Comparison of ENCODE assay signal across 9 cellular contexts in the genomic region with DNA sequence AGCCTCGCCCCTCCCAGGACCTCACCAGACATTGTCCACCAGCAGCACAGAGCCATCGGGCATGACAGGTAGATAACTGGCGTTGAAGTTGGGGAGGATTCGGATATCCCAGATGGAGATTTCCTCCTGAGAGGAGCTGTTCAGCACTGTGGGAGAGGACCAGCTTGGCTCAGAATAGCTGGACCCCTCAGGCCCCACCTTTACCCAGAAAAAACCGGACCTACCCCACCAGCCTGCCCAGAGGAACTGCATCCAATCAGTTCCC. TPM values are rescaled to one million over a fixed set of nuclear protein-coding genes. Genes with fewer than 3 reads are reported as not detected.
DNase-seq lines count a peak whose midpoint lies in the region; ATAC-seq, FAIRE-seq and TF ChIP-seq lines count a peak whose summit lies in the region.
"Had no signal": no experiment of that assay in that cellular context is flagged by ENCODE, and none has a peak within 500 bp of the region (broad histone marks: within the 10 kb centered on the region; RNA-seq: fewer than 3 reads in every experiment).

No MANE protein-coding gene starts in this region.

- BruUV-seq in A673 (replicated peaks; lab: Mats Ljungman, UMichigan) (no TSS peak), GM12878 (replicated peaks; lab: Mats Ljungman, UMichigan) (no TSS peak)

- H3K27me3 ChIP-seq in A673 (replicated peaks; ENCODE audit: insufficient read depth, low read depth, low read length, poor library complexity) (no peaks in the 10 kb centered on the region), GM12878 (replicated peaks in 1 of 2; ENCODE audit: control insufficient read depth in 2 of 2, insufficient read depth in 2 of 2, low read length in 1 of 2) (no peaks in the 10 kb centered on the region)

- TF ChIP-seq CTCF in A673 (conservative IDR thresholded peaks at IDR 0.05; ENCODE audit: low read depth, low read length) (no peak), HFFc6 (IDR thresholded peaks at IDR 0.05) (no peak), GM12878 (IDR thresholded peaks at IDR 0.05 in 2 of 3, conservative IDR thresholded peaks at IDR 0.05 in 1 of 3; ENCODE audit: control insufficient read depth in 2 of 3, extremely low read depth in 1 of 3, insufficient read depth in 1 of 3, low read depth in 3 of 3, low read length in 3 of 3) (no peak), mesothelial cell of epicardium (IDR thresholded peaks at IDR 0.05; ENCODE audit: unreplicated experiment) (no peak)

- peak overlapping the region; percentile 95 for H3K4me2 ChIP-seq in GM12878 (ENCODE audit: control insufficient read depth, insufficient read depth)

- peaks cover 16% of the 10 kb centered on the region for H3K79me2 ChIP-seq in GM12878 (ENCODE audit: control insufficient read depth, insufficient read depth, low read length)

- no peak for FAIRE-seq in GM12878 (lab: Jason Lieb, UNC)

- ATAC-seq in GM12878 = no peak

- TF ChIP-seq POLR2A in GM12878 (IDR thresholded peaks at IDR 0.05; ENCODE audit: low read depth, low read length) = no peak

- H3K27ac ChIP-seq in A673 (ENCODE audit: low read depth, low read length, poor library complexity, severe bottlenecking) = no peak overlapping the region
- H3K27ac ChIP-seq in GM12878 (ENCODE audit: control insufficient read depth, insufficient read depth) = no peak overlapping the region

- no peaks in the 10 kb centered on the region for H4K20me1 ChIP-seq in GM12878 (ENCODE audit: control insufficient read depth, insufficient read depth)

- TF ChIP-seq EP300 in GM12878 (IDR thresholded peaks at IDR 0.05; ENCODE audit: borderline replicate concordance in 1 of 2, control insufficient read depth in 1 of 2, low read depth in 2 of 2, low read length in 2 of 2) = no peak

- no peak overlapping the region for H2AFZ ChIP-seq in GM12878 (ENCODE audit: control insufficient read depth, low read depth, low read length)

- RAD21 ChIA-PET in GM12878 (lab: Charles Lee; ENCODE audit: unreplicated experiment) = interaction anchor here (0.7 to 1.4 kb wide), 5 partner anchors 8 to 251 kb away, joined by 3 to 8 read pairs (median 4); partner anchors contain the start of genes GAL3ST4 and LAMTOR4

- POLR2A ChIA-PET in A673 (lab: Charles Lee; ENCODE audit: low non-redundant PET) (no interaction called here), GM12878 (lab: Charles Lee) (interaction anchor here (0.8 to 3.7 kb wide), 6 partner anchors 9 to 538 kb away, joined by 3 to 28 read pairs (median 4); partner anchors contain the start of genes AP4M1, GAL3ST4, LAMTOR4 and MCM7), HEK293T (lab: Yijun Ruan, JAX) (interaction anchor here (0.9 to 2.1 kb wide), 4 partner anchors 9 to 20 kb away, joined by 3 to 20 read pairs (median 4); partner anchors contain the start of genes GPC2 and LAMTOR4)

- H3K4me3 Mint-ChIP-seq in HFFc6 (peak overlapping the region; percentile 90), mesothelial cell of epicardium (peak overlapping the region; percentile 68)

- in situ Hi-C loops in GM12878 (cut with MboI) = no loop called here

- DNase-seq in A673 (ENCODE audit: low spot score) = no peak
- no peak for DNase-seq in HFFc6
- DNase-seq in GM12878 (ENCODE audit: low read depth, low spot score) = no peak
- no peak for DNase-seq in mesothelial cell of epicardium (ENCODE audit: low spot score in 2 of 2, unreplicated experiment in 2 of 2)
- DNase-seq in islet precursor cell = no peak
- no peak for DNase-seq in C1 segment of cervical spinal cord (lab: John Stamatoyannopoulos, UW)
- DNase-seq in NCI-H526 (lab: John Stamatoyannopoulos, UW) = no peak
- DNase-seq in HEK293T (ENCODE audit: extremely low spot score) = no peak

- H3K27ac Mint-ChIP-seq in HFFc6 = peak overlapping the region; percentile 38; the same call in 1 of the 2 replicates
- peak overlapping the region; percentile 53 for H3K27ac Mint-ChIP-seq in mesothelial cell of epicardium

- peaks cover 20% of the 10 kb centered on the region for H3K4me1 ChIP-seq in A673 (ENCODE audit: insufficient read depth, low read length, poor library complexity, severe bottlenecking)
- H3K4me1 ChIP-seq in GM12878 (ENCODE audit: control insufficient read depth, insufficient read depth, low read length) = peaks cover 13% of the 10 kb centered on the region; the same call in 1 of the 2 replicates

- H3K9ac ChIP-seq in GM12878 (ENCODE audit: control insufficient read depth, insufficient read depth, low read length) = peak overlapping the region; percentile 80; the same call in 1 of the 2 replicates

- SMC1A ChIA-PET in GM12878 (lab: Charles Lee; ENCODE audit: uncharacterized antibody, unreplicated experiment) = interaction anchor here (1.0 to 1.3 kb wide), 4 partner anchors 28 to 53 kb away, joined by 3 to 4 read pairs (median 3); no protein-coding TSS in a partner anchor

- H3K36me3 ChIP-seq in A673 (ENCODE audit: insufficient read depth, low read length, poor library complexity, severe bottlenecking) (peaks cover 25% of the 10 kb centered on the region), GM12878 (ENCODE audit: control insufficient read depth in 2 of 2, insufficient read depth in 2 of 2, low read length in 1 of 2) (peaks cover 0 to 15% of the 10 kb centered on the region in 2 experiments)

- peaks cover 1% of the 10 kb centered on the region; the same call in 1 of the 2 replicates for H3K27me3 Mint-ChIP-seq in HFFc6 (ENCODE audit: insufficient read depth)
- no peaks in the 10 kb centered on the region for H3K27me3 Mint-ChIP-seq in mesothelial cell of epicardium (ENCODE audit: low read depth)

- H3K4me3 ChIP-seq in A673 (ENCODE audit: low read depth, low read length, poor library complexity, severe bottlenecking) (peak overlapping the region; percentile 89), GM12878 (peak overlapping the region; percentile 89; the same call in 1 of the 2 replicates)
- H3K4me3 ChIP-seq: lung had no signal

- peaks cover 39% of the 10 kb centered on the region for H3K4me1 Mint-ChIP-seq in HFFc6 (ENCODE audit: low read depth)
- H3K4me1 Mint-ChIP-seq in mesothelial cell of epicardium = peaks cover 10% of the 10 kb centered on the region

- intact Hi-C loops in A673 (cut with micrococcal nuclease; ENCODE audit: unreplicated experiment) (no loop called here), GM12878 (cut with micrococcal nuclease; ENCODE audit: unreplicated experiment) (no loop called here)

- no peak for TF ChIP-seq RAD21 in GM12878 (IDR thresholded peaks at IDR 0.05; ENCODE audit: insufficient read depth, low read depth, low read length)

- H3K36me3 Mint-ChIP-seq in HFFc6 (ENCODE audit: low read depth) = peaks cover 23% of the 10 kb centered on the region
- H3K36me3 Mint-ChIP-seq in mesothelial cell of epicardium = peaks cover 5% of the 10 kb centered on the region

- H3K9me3 ChIP-seq in A673 (ENCODE audit: low read depth, low read length, poor library complexity, severe bottlenecking) (no peaks in the 10 kb centered on the region), GM12878 (replicated peaks; ENCODE audit: control insufficient read depth, insufficient read depth, low read length) (no peaks in the 10 kb centered on the region)

- WGBS in GM12878 (ENCODE audit: insufficient coverage, insufficient replicate concordance, low lambda C conversion rate, missing lambda C conversion rate) = 78% methylated on average over 5 of the region's 5 CpGs

- H3K9me3 Mint-ChIP-seq in HFFc6 = no peaks in the 10 kb centered on the region
- no peaks in the 10 kb centered on the region for H3K9me3 Mint-ChIP-seq in mesothelial cell of epicardium

- CTCF ChIA-PET in A673 (lab: Charles Lee) = no interaction called here
- CTCF ChIA-PET in GM12878 (lab: Yijun Ruan, JAX) = interaction anchor here (1.0 to 2.7 kb wide), 10 partner anchors 8 to 73 kb away, joined by 3 to 9 read pairs (median 5); partner anchors contain the start of genes GAL3ST4 and LAMTOR4
- CTCF ChIA-PET in HEK293T (lab: Yijun Ruan, JAX) = no interaction called here

RNA-seq across cellular contexts. Expression of gene TRAPPC14, which starts 1.5 kb away (rescaled TPM):
- total RNA-seq in A673 (2021) = 22.6 and 25.7 TPM in 2 replicates
- 10 to 100 TPM; 19.1 to 23.4 (median 21.7) TPM for total RNA-seq in HFFc6 (2021; fragmentation: NEBNext Ultra II Directional; extraction: Animal tissue kit (Norgen Biotek cat#: 25700))
- 15.4 and 27.3 TPM in 2 replicates for total RNA-seq in GM12878 (2013; cell fraction: nucleolus; rRNA removed)
- total RNA-seq in GM12878 (2014; rRNA removed) = 17.3 and 18.2 TPM in 2 replicates
- 7.5 and 7.6 TPM in 2 replicates for total RNA-seq in GM12878 (2014; rRNA removed; fragmentation: Illumina TruSeq; extraction: Trizol)
- 22.3 and 24.7 TPM in 2 replicates for total RNA-seq in GM12878 (2021)
- 10.8 TPM for polyA plus RNA-seq in GM12878 (2011; ENCODE audit: low read depth)
- polyA plus RNA-seq in GM12878 (2011; rRNA removed) = 1.8 and 4.2 TPM in 2 replicates
- polyA plus RNA-seq in GM12878 (2011; cell fraction: cytosol; rRNA removed) = 5.4 and 6.4 TPM in 2 replicates
- polyA plus RNA-seq in GM12878 (2011; cell fraction: nucleus; rRNA removed) = 52.5 and 85.1 TPM in 2 replicates
- polyA plus RNA-seq in GM12878 (2012) = 10.9 and 15.1 TPM in 2 replicates
- polyA plus RNA-seq in GM12878 (2014; fragmentation: Illumina TruSeq; extraction: Trizol) = 7.5 and 10.8 TPM in 2 replicates
- polyA plus RNA-seq in GM12878 (2014; fragmentation: Nextera tagmentation; extraction: Ambion mirVana) = 1 to 10 TPM in 1 of 2 experiments, under 1 TPM in 1; 0.21 to 1.3 TPM
- polyA plus RNA-seq in GM12878 (2014; rRNA removed) = 17.3 and 22.3 TPM in 2 replicates
- 1 to 10 TPM; 7.3 TPM for polyA plus RNA-seq in GM12878 (2016; fragmentation: Nextera tagmentation; extraction: Ambion mirVana)
- 2.6 and 8.6 TPM in 2 replicates for polyA minus RNA-seq in GM12878 (2011; rRNA and poly(A)+ RNA removed)
- polyA minus RNA-seq in GM12878 (2011; cell fraction: cytosol; rRNA and poly(A)+ RNA removed) = 1.7 and 3.1 TPM in 2 replicates
- 15.1 and 23.3 TPM in 2 replicates for polyA minus RNA-seq in GM12878 (2011; cell fraction: nucleus; rRNA and poly(A)+ RNA removed)
- 22.0 to 23.6 TPM (median 23.3 TPM) in 3 replicates for total RNA-seq in mesothelial cell of epicardium

RNA-seq across cellular contexts. Expression of gene LAMTOR4, which starts 8.3 kb away (rescaled TPM):
- total RNA-seq in A673 (2021) = 84.5 and 90.4 TPM in 2 replicates
- 100 to 1,000 TPM in 5 of 6 experiments, 10 to 100 TPM in 1; 99.5 to 137 (median 110) TPM for total RNA-seq in HFFc6 (2021; fragmentation: NEBNext Ultra II Directional; extraction: Animal tissue kit (Norgen Biotek cat#: 25700))
- total RNA-seq in GM12878 (2013; cell fraction: nucleolus; rRNA removed) = 27.5 and 33.2 TPM in 2 replicates
- 184 and 186 TPM in 2 replicates for total RNA-seq in GM12878 (2014; rRNA removed)
- total RNA-seq in GM12878 (2014; rRNA removed; fragmentation: Illumina TruSeq; extraction: Trizol) = 106 and 111 TPM in 2 replicates
- 165 and 171 TPM in 2 replicates for total RNA-seq in GM12878 (2021)
- 187 TPM for polyA plus RNA-seq in GM12878 (2011; ENCODE audit: low read depth)
- polyA plus RNA-seq in GM12878 (2011; rRNA removed) = 104 and 204 TPM in 2 replicates
- 525 and 552 TPM in 2 replicates for polyA plus RNA-seq in GM12878 (2011; cell fraction: cytosol; rRNA removed)
- polyA plus RNA-seq in GM12878 (2011; cell fraction: nucleus; rRNA removed) = 272 and 278 TPM in 2 replicates
- 162 and 169 TPM in 2 replicates for polyA plus RNA-seq in GM12878 (2012)
- 24.1 and 73.4 TPM in 2 replicates for polyA plus RNA-seq in GM12878 (2014; fragmentation: Illumina TruSeq; extraction: Trizol)
- polyA plus RNA-seq in GM12878 (2014; fragmentation: Nextera tagmentation; extraction: Ambion mirVana) = 100 to 1,000 TPM; 188 to 262 TPM
- 211 and 230 TPM in 2 replicates for polyA plus RNA-seq in GM12878 (2014; rRNA removed)
- polyA plus RNA-seq in GM12878 (2016; fragmentation: Nextera tagmentation; extraction: Ambion mirVana) = 100 to 1,000 TPM; 279 to 297 TPM
- 43.2 and 77.1 TPM in 2 replicates for polyA minus RNA-seq in GM12878 (2011; rRNA and poly(A)+ RNA removed)
- 26.6 and 26.8 TPM in 2 replicates for polyA minus RNA-seq in GM12878 (2011; cell fraction: cytosol; rRNA and poly(A)+ RNA removed)
- 18.1 and 32.1 TPM in 2 replicates for polyA minus RNA-seq in GM12878 (2011; cell fraction: nucleus; rRNA and poly(A)+ RNA removed)
- total RNA-seq in mesothelial cell of epicardium = 97.2 to 109 TPM (median 105 TPM) in 3 replicates

RNA-seq across cellular contexts. Expression of gene GAL3ST4, which starts 11.4 kb away (rescaled TPM):
- total RNA-seq in A673 (2021) (3.2 and 3.5 TPM in 2 replicates), GM12878 (2014; rRNA removed) (0.98 and 1.1 TPM in 2 replicates), GM12878 (2014; rRNA removed; fragmentation: Illumina TruSeq; extraction: Trizol) (0.83 and 1.1 TPM in 2 replicates), GM12878 (2021) (1.3 and 2.0 TPM in 2 replicates), mesothelial cell of epicardium (9.4 to 10.1 TPM (median 9.4 TPM) in 3 replicates)
- 1 to 10 TPM; 5.1 to 8.6 (median 7.1) TPM for total RNA-seq in HFFc6 (2021; fragmentation: NEBNext Ultra II Directional; extraction: Animal tissue kit (Norgen Biotek cat#: 25700))
- total RNA-seq in GM12878 (2013; cell fraction: nucleolus; rRNA removed) = 1.4 and 2.9 TPM in 2 replicates
- 1.2 TPM for polyA plus RNA-seq in GM12878 (2011; ENCODE audit: low read depth)
- polyA plus RNA-seq in GM12878 (2011; rRNA removed) (0.66 and 1.2 TPM in 2 replicates), GM12878 (2014; fragmentation: Illumina TruSeq; extraction: Trizol) (1.6 and 2.3 TPM in 2 replicates), GM12878 (2014; fragmentation: Nextera tagmentation; extraction: Ambion mirVana) (under 1 TPM; 0.29 to 0.55 TPM), GM12878 (2014; rRNA removed) (2.8 TPM in 2 replicates), GM12878 (2016; fragmentation: Nextera tagmentation; extraction: Ambion mirVana) (1 to 10 TPM; 4.9 to 6.1 TPM)
- 1.6 and 2.1 TPM in 2 replicates for polyA plus RNA-seq in GM12878 (2011; cell fraction: cytosol; rRNA removed)
- 2.6 and 2.7 TPM in 2 replicates for polyA plus RNA-seq in GM12878 (2011; cell fraction: nucleus; rRNA removed)
- 2.2 and 2.5 TPM in 2 replicates for polyA plus RNA-seq in GM12878 (2012)
- 0.88 and 1.3 TPM in 2 replicates for polyA minus RNA-seq in GM12878 (2011; rRNA and poly(A)+ RNA removed)
- 0.73 and 1.5 TPM in 2 replicates for polyA minus RNA-seq in GM12878 (2011; cell fraction: cytosol; rRNA and poly(A)+ RNA removed)
- polyA minus RNA-seq in GM12878 (2011; cell fraction: nucleus; rRNA and poly(A)+ RNA removed) = 0.36 and 0.67 TPM in 2 replicates

RNA-seq across cellular contexts. Expression of gene GPC2, which starts 20.2 kb away (rescaled TPM):
- total RNA-seq in A673 (2021) (23.3 and 28.4 TPM in 2 replicates), GM12878 (2014; rRNA removed) (3.0 and 3.9 TPM in 2 replicates), GM12878 (2014; rRNA removed; fragmentation: Illumina TruSeq; extraction: Trizol) (0.85 and 0.92 TPM in 2 replicates), GM12878 (2021) (3.9 and 5.1 TPM in 2 replicates), mesothelial cell of epicardium (49.8 to 50.6 TPM (median 50.0 TPM) in 3 replicates)
- total RNA-seq in HFFc6 (2021; fragmentation: NEBNext Ultra II Directional; extraction: Animal tissue kit (Norgen Biotek cat#: 25700)) = 1 to 10 TPM in 3 of 6 experiments, under 1 TPM in 3; 0.57 to 1.4 (median 0.86) TPM
- 4.9 and 6.6 TPM in 2 replicates for total RNA-seq in GM12878 (2013; cell fraction: nucleolus; rRNA removed)
- polyA plus RNA-seq in GM12878 (2011; ENCODE audit: low read depth) = 1.6 TPM
- polyA plus RNA-seq in GM12878 (2011; rRNA removed) (0.45 and 0.65 TPM in 2 replicates), GM12878 (2014; fragmentation: Illumina TruSeq; extraction: Trizol) (0.24 and 0.98 TPM in 2 replicates), GM12878 (2014; fragmentation: Nextera tagmentation; extraction: Ambion mirVana) (under 1 TPM; 0.19 to 0.24 TPM), GM12878 (2014; rRNA removed) (4.3 and 6.3 TPM in 2 replicates), GM12878 (2016; fragmentation: Nextera tagmentation; extraction: Ambion mirVana) (under 1 TPM; 0.48 to 0.68 TPM)
- polyA plus RNA-seq in GM12878 (2011; cell fraction: cytosol; rRNA removed) = 1.0 and 1.7 TPM in 2 replicates
- polyA plus RNA-seq in GM12878 (2011; cell fraction: nucleus; rRNA removed) = 4.8 and 5.6 TPM in 2 replicates
- polyA plus RNA-seq in GM12878 (2012) = 1.3 and 1.4 TPM in 2 replicates
- polyA minus RNA-seq in GM12878 (2011; rRNA and poly(A)+ RNA removed) = 0.22 and 1.0 TPM in 2 replicates
- polyA minus RNA-seq in GM12878 (2011; cell fraction: cytosol; rRNA and poly(A)+ RNA removed) = 0.83 and 1.7 TPM in 2 replicates
- polyA minus RNA-seq in GM12878 (2011; cell fraction: nucleus; rRNA and poly(A)+ RNA removed) = 2.4 and 3.5 TPM in 2 replicates

RNA-seq across cellular contexts. Expression of gene STAG3, which starts 20.7 kb away (rescaled TPM):
- 1.2 and 2.4 TPM in 2 replicates for total RNA-seq in A673 (2021)
- under 1 TPM; 0.24 to 0.91 (median 0.43) TPM for total RNA-seq in HFFc6 (2021; fragmentation: NEBNext Ultra II Directional; extraction: Animal tissue kit (Norgen Biotek cat#: 25700))
- total RNA-seq in GM12878 (2013; cell fraction: nucleolus; rRNA removed) = 33.8 and 37.8 TPM in 2 replicates
- total RNA-seq in GM12878 (2014; rRNA removed) = 101 and 122 TPM in 2 replicates
- 123 and 133 TPM in 2 replicates for total RNA-seq in GM12878 (2014; rRNA removed; fragmentation: Illumina TruSeq; extraction: Trizol)
- total RNA-seq in GM12878 (2021) = 78.7 and 81.7 TPM in 2 replicates
- polyA plus RNA-seq in GM12878 (2011; ENCODE audit: low read depth) = 221 TPM
- polyA plus RNA-seq in GM12878 (2011; rRNA removed) = 73.0 and 90.4 TPM in 2 replicates
- polyA plus RNA-seq in GM12878 (2011; cell fraction: cytosol; rRNA removed) = 47.6 and 55.0 TPM in 2 replicates
- polyA plus RNA-seq in GM12878 (2011; cell fraction: nucleus; rRNA removed) = 22.6 and 31.0 TPM in 2 replicates
- 158 and 173 TPM in 2 replicates for polyA plus RNA-seq in GM12878 (2012)
- 178 and 192 TPM in 2 replicates for polyA plus RNA-seq in GM12878 (2014; fragmentation: Illumina TruSeq; extraction: Trizol)
- polyA plus RNA-seq in GM12878 (2014; fragmentation: Nextera tagmentation; extraction: Ambion mirVana) = 100 to 1,000 TPM; 281 to 306 TPM
- polyA plus RNA-seq in GM12878 (2014; rRNA removed) = 112 and 153 TPM in 2 replicates
- polyA plus RNA-seq in GM12878 (2016; fragmentation: Nextera tagmentation; extraction: Ambion mirVana) = 100 to 1,000 TPM; 112 to 116 TPM
- 14.5 and 19.5 TPM in 2 replicates for polyA minus RNA-seq in GM12878 (2011; rRNA and poly(A)+ RNA removed)
- polyA minus RNA-seq in GM12878 (2011; cell fraction: cytosol; rRNA and poly(A)+ RNA removed) = 5.3 and 6.7 TPM in 2 replicates
- 12.2 and 15.6 TPM in 2 replicates for polyA minus RNA-seq in GM12878 (2011; cell fraction: nucleus; rRNA and poly(A)+ RNA removed)
- 0.94 to 1.9 TPM (median 1.4 TPM) in 3 replicates for total RNA-seq in mesothelial cell of epicardium
